ENCODE assay signal across 18 cellular contexts in genomic region chr10:92494522-92494921, GRCh38.
DNase-seq lines count a peak whose midpoint lies in the region; ATAC-seq and TF ChIP-seq lines count a peak whose summit lies in the region.
"Had no signal": no experiment of that assay in that cellular context is flagged by ENCODE, and none has a peak within 500 bp of the region (broad histone marks: within the 10 kb centered on the region; RNA-seq: fewer than 3 reads in every experiment).

No MANE protein-coding gene starts in this region.

- no peak overlapping the region for H2AFZ ChIP-seq in IMR-90 (replicated peaks; ENCODE audit: low read length, poor library complexity)
- H2AFZ ChIP-seq: GM23248 had no signal

- intact Hi-C loops in Right ventricle myocardium inferior (cut with DNase I), result no loop called here
- intact Hi-C loops in left ventricle myocardium inferior (cut with micrococcal nuclease), result no loop called here
- intact Hi-C loops in IMR-90 (cut with micrococcal nuclease), result no loop called here

- H3K18ac ChIP-seq in IMR-90 (ENCODE audit: low read depth, low read length), result no peak overlapping the region

- POLR2A ChIA-PET in IMR-90 (lab: Charles Lee; ENCODE audit: unreplicated experiment), result no interaction called here

- no peak overlapping the region for H2BK20ac ChIP-seq in IMR-90 (ENCODE audit: low read depth, low read length)

- CTCF ChIA-PET in IMR-90 (lab: Yijun Ruan, JAX), result interaction anchor here (0.6 kb wide), 1 partner anchor 105 kb away, joined by 3 read pairs; no protein-coding TSS in a partner anchor

- no TSS peak for BruUV-seq in IMR-90 (replicated peaks; lab: Mats Ljungman, UMichigan)

- no peak overlapping the region for H2BK120ac ChIP-seq in IMR-90 (ENCODE audit: low read depth, low read length)

- H3K4me1 Mint-ChIP-seq in nephron, result no peaks in the 10 kb centered on the region
- H3K4me1 Mint-ChIP-seq: B cell; CD8-positive, alpha-beta memory T cell had no signal

- no peak overlapping the region for H4K8ac ChIP-seq in IMR-90 (ENCODE audit: low read depth in 2 of 2, low read length in 2 of 2)

- TF ChIP-seq CTCF in left ventricle myocardium inferior (IDR thresholded peaks at IDR 0.05; ENCODE audit: borderline replicate concordance), result no peak
- no peak for TF ChIP-seq CTCF in IMR-90 (conservative IDR thresholded peaks at IDR 0.05; ENCODE audit: low read depth, low read length)
- TF ChIP-seq CTCF in nephron (IDR thresholded peaks at IDR 0.05; ENCODE audit: unreplicated experiment in 3 of 3), result no peak
- TF ChIP-seq CTCF in Peyer's patch (IDR thresholded peaks at IDR 0.05), result no peak

- ATAC-seq in Right ventricle myocardium inferior (peak; percentile 10), IMR-90 (ENCODE audit: low read depth) (no peak), GM19351 (IDR thresholded peaks at IDR 0.05; ENCODE audit: unreplicated experiment) (no peak)
- ATAC-seq: GM12878 had no signal

- H2BK5ac ChIP-seq in IMR-90 (ENCODE audit: low read depth, low read length, poor library complexity, severe bottlenecking), result no peak overlapping the region

- H3K9me3 ChIP-seq in left ventricle myocardium inferior (replicated peaks) (no peaks in the 10 kb centered on the region), IMR-90 (ENCODE audit: control insufficient read depth, insufficient read depth, low read length) (no peaks in the 10 kb centered on the region), Peyer's patch (no peaks in the 10 kb centered on the region)
- H3K9me3 ChIP-seq: BLaER1 treated with 17β-estradiol and CSF1 and Interleukin-3, amounts not matched to agents 10 nM and 100 nM; HAP-1 had no signal

- H4K20me1 ChIP-seq in IMR-90 (ENCODE audit: insufficient read depth, low read length), result no peaks in the 10 kb centered on the region; the same call in 1 of the 2 replicates
- H4K20me1 ChIP-seq: BLaER1 treated with 17β-estradiol and CSF1 and Interleukin-3, amounts not matched to agents 10 nM and 100 nM had no signal

- in situ Hi-C loops in IMR-90 (cut with MboI; ENCODE audit: low sequenced_read_pairs), result no loop called here

- peaks cover 7% of the 10 kb centered on the region for H3K9me1 ChIP-seq in IMR-90 (ENCODE audit: insufficient read depth, low read length)

- no peak overlapping the region for H3K14ac ChIP-seq in IMR-90 (replicated peaks; ENCODE audit: low read depth, low read length)

- no peak overlapping the region for H2AK9ac ChIP-seq in IMR-90 (replicated peaks; ENCODE audit: low read depth, low read length, poor library complexity)

- H3K79me1 ChIP-seq in IMR-90 (ENCODE audit: low read depth in 1 of 2, low read length in 2 of 2), result no peaks in the 10 kb centered on the region

- H3K36me3 ChIP-seq in left ventricle myocardium inferior, result peaks cover 56% of the 10 kb centered on the region
- peaks cover 7% of the 10 kb centered on the region for H3K36me3 ChIP-seq in IMR-90 (ENCODE audit: control insufficient read depth, insufficient read depth, low read length)
- peaks cover 0 to 28% (median 0%) of the 10 kb centered on the region in 3 donors for H3K36me3 ChIP-seq in Peyer's patch

- H3K4me1 ChIP-seq in left ventricle myocardium inferior, result no peaks in the 10 kb centered on the region
- peaks cover 3% of the 10 kb centered on the region for H3K4me1 ChIP-seq in IMR-90 (ENCODE audit: control insufficient read depth, insufficient read depth, low read length)
- H3K4me1 ChIP-seq in Peyer's patch, result no peaks in the 10 kb centered on the region
- H3K4me1 ChIP-seq: BLaER1 treated with 17β-estradiol and CSF1 and Interleukin-3, amounts not matched to agents 10 nM and 100 nM; HAP-1 had no signal

- H3K27me3 Mint-ChIP-seq in nephron (ENCODE audit: low read depth), result no peaks in the 10 kb centered on the region
- H3K27me3 Mint-ChIP-seq: B cell; CD8-positive, alpha-beta memory T cell had no signal

- no peaks in the 10 kb centered on the region for H3K27me3 ChIP-seq in left ventricle myocardium inferior (ENCODE audit: low read depth)
- no peaks in the 10 kb centered on the region for H3K27me3 ChIP-seq in IMR-90 (ENCODE audit: control insufficient read depth, insufficient read depth, low read length)
- H3K27me3 ChIP-seq in Peyer's patch, result no peaks in the 10 kb centered on the region
- H3K27me3 ChIP-seq: BLaER1 treated with 17β-estradiol and CSF1 and Interleukin-3, amounts not matched to agents 10 nM and 100 nM had no signal

- H4K5ac ChIP-seq in IMR-90 (ENCODE audit: low read depth, low read length), result no peak overlapping the region

- no peak overlapping the region for H3K27ac ChIP-seq in left ventricle myocardium inferior (replicated peaks)
- peak overlapping the region; percentile 62; the same call in 1 of the 2 replicates for H3K27ac ChIP-seq in IMR-90 (ENCODE audit: insufficient read depth, low read length)
- no peak overlapping the region for H3K27ac ChIP-seq in Peyer's patch
- H3K27ac ChIP-seq: BLaER1 treated with 17β-estradiol and CSF1 and Interleukin-3, amounts not matched to agents 10 nM and 100 nM; GM23248 had no signal

- H2BK15ac ChIP-seq in IMR-90 (ENCODE audit: low read depth, low read length), result no peak overlapping the region

- no peak overlapping the region for H3K4me3 ChIP-seq in left ventricle myocardium inferior
- no peak overlapping the region for H3K4me3 ChIP-seq in IMR-90 (ENCODE audit: insufficient read depth, low read depth, low read length)
- H3K4me3 ChIP-seq in Peyer's patch, result no peak overlapping the region
- H3K4me3 ChIP-seq: BLaER1 treated with 17β-estradiol and CSF1 and Interleukin-3, amounts not matched to agents 10 nM and 100 nM; GM12878; GM23248; HAP-1 had no signal

- no peak overlapping the region for H3K4ac ChIP-seq in IMR-90 (ENCODE audit: low read depth, low read length)

- H3K9ac ChIP-seq in IMR-90 (ENCODE audit: low read depth, low read length), result no peak overlapping the region
- H3K9ac ChIP-seq: BLaER1 treated with 17β-estradiol and CSF1 and Interleukin-3, amounts not matched to agents 10 nM and 100 nM; GM23248 had no signal

- peaks cover 48% of the 10 kb centered on the region for H3K36me3 Mint-ChIP-seq in nephron (ENCODE audit: low read depth)

- DNase-seq in Right ventricle myocardium inferior (ENCODE audit: missing footprints) (no peak), left ventricle myocardium inferior (no peak), IMR-90 (no peak), hypothalamus (lab: John Stamatoyannopoulos, UW) (no peak), Peyer's patch (no peak)
- DNase-seq: 8988T; CD8-positive, alpha-beta memory T cell; COR-L47; DMS 273 treated with DMSO at 0.1 percent for 48 hours; DMS53; DND-41 had no signal

- dilution Hi-C loops in IMR-90 (cut with HindIII; ENCODE audit: low sequenced_read_pairs, unreplicated experiment), result no loop called here

- H3K27ac Mint-ChIP-seq in nephron, result peak overlapping the region; percentile 61 to 86 (median 84)
- H3K27ac Mint-ChIP-seq: B cell had no signal

- TF ChIP-seq POLR2A in IMR-90 (IDR thresholded peaks at IDR 0.05; ENCODE audit: low read depth, low read length) (no peak), Peyer's patch (IDR thresholded peaks at IDR 0.05) (no peak)

- no peaks in the 10 kb centered on the region for H3K9me3 Mint-ChIP-seq in nephron
- H3K9me3 Mint-ChIP-seq: CD8-positive, alpha-beta memory T cell had no signal

- H3K4me3 Mint-ChIP-seq in nephron, result no peak overlapping the region
- H3K4me3 Mint-ChIP-seq: B cell; CD8-positive, alpha-beta memory T cell had no signal

- TF ChIP-seq RAD21 in IMR-90 (IDR thresholded peaks at IDR 0.05; ENCODE audit: low read length), result no peak

- H2AK5ac ChIP-seq in IMR-90 (ENCODE audit: low read depth, low read length), result no peak overlapping the region

- H3K56ac ChIP-seq in IMR-90 (ENCODE audit: extremely low read depth, insufficient read depth, low read length), result no peak overlapping the region

- WGBS in IMR-90 (ENCODE audit: extremely low coverage in 2 of 2, insufficient read length in 1 of 2), 2 experiments, result no CpG with 5 or more reads among the region's 3 CpGs

- no peak overlapping the region for H3K23ac ChIP-seq in IMR-90 (ENCODE audit: low read depth, low read length)

- no peak overlapping the region for H3K4me2 ChIP-seq in IMR-90 (ENCODE audit: low read depth, low read length)
- H3K4me2 ChIP-seq: BLaER1 treated with 17β-estradiol and CSF1 and Interleukin-3, amounts not matched to agents 10 nM and 100 nM had no signal

- no peak overlapping the region for H4K91ac ChIP-seq in IMR-90 (ENCODE audit: insufficient read depth, low read depth, low read length)

TF ChIP-seq in IMR-90, 13 proteins besides CTCF, POLR2A, EP300 and RAD21:
- TF ChIP-seq NFE2L2 (IDR thresholded peaks at IDR 0.05; ENCODE audit: low read depth, low read length) (no peak), FOS (IDR thresholded peaks at IDR 0.05; ENCODE audit: low read depth, low read length) (no peak), RCOR1 (IDR thresholded peaks at IDR 0.05; ENCODE audit: insufficient replicate concordance, low read length) (no peak), CHD1 (IDR thresholded peaks at IDR 0.05; ENCODE audit: low read depth, low read length) (no peak), SMC3 (IDR thresholded peaks at IDR 0.05; ENCODE audit: low read depth, low read length) (no peak), MXI1 (IDR thresholded peaks at IDR 0.05; ENCODE audit: borderline replicate concordance, low read depth, low read length) (no peak), MAFK (IDR thresholded peaks at IDR 0.05; ENCODE audit: low read depth, low read length) (no peak), MAZ (IDR thresholded peaks at IDR 0.05; ENCODE audit: borderline replicate concordance, low read depth, low read length) (no peak), CEBPB (IDR thresholded peaks at IDR 0.05; ENCODE audit: low read depth, low read length) (no peak), BHLHE40 (IDR thresholded peaks at IDR 0.05; ENCODE audit: low read depth, low read length) (no peak), RFX5 (IDR thresholded peaks at IDR 0.05; ENCODE audit: low read depth, low read length) (no peak)
- TF ChIP-seq, protein P1, sequence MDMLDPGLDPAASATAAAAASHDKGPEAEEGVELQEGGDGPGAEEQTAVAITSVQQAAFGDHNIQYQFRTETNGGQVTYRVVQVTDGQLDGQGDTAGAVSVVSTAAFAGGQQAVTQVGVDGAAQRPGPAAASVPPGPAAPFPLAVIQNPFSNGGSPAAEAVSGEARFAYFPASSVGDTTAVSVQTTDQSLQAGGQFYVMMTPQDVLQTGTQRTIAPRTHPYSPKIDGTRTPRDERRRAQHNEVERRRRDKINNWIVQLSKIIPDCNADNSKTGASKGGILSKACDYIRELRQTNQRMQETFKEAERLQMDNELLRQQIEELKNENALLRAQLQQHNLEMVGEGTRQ (IDR thresholded peaks at IDR 0.05; ENCODE audit: low read depth, low read length), result no peak
- TF ChIP-seq, protein P2, sequence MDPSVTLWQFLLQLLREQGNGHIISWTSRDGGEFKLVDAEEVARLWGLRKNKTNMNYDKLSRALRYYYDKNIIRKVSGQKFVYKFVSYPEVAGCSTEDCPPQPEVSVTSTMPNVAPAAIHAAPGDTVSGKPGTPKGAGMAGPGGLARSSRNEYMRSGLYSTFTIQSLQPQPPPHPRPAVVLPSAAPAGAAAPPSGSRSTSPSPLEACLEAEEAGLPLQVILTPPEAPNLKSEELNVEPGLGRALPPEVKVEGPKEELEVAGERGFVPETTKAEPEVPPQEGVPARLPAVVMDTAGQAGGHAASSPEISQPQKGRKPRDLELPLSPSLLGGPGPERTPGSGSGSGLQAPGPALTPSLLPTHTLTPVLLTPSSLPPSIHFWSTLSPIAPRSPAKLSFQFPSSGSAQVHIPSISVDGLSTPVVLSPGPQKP (IDR thresholded peaks at IDR 0.05; ENCODE audit: borderline replicate concordance, low read depth, low read length), result no peak
